Comparison of ENCODE assay signal across 36 cellular contexts in genomic region chr19:23766951-23767350, GRCh38.
"Had no signal": no experiment of that assay in that cellular context is flagged by ENCODE, and none has a peak within 500 bp of the region (broad histone marks: within the 10 kb centered on the region; RNA-seq: fewer than 3 reads in every experiment).

No MANE protein-coding gene starts in this region.

- H3K4me3 ChIP-seq: ascending aorta, cardiac muscle cell had no signal

- DNase-seq: activated B cell treated with CpG ODN at 0.5 μM for 24 hours; activated CD4-positive, alpha-beta memory T cell treated with anti-CD3 and anti-CD28 coated beads for 36 hours; activated CD4-positive, alpha-beta T cell treated with anti-CD3 and anti-CD28 coated beads for 4 hours; activated CD4-positive, alpha-beta T cell treated with anti-CD3 and anti-CD28 coated beads, Interleukin-2, amount 10 ng/mL, durations not matched to agents 24 days and 14 days; activated CD4-positive, alpha-beta T cell treated with anti-CD3 and anti-CD28 coated beads, Interleukin-2, amount 50 U/mL, for 1 hour; activated CD4-positive, alpha-beta T cell treated with anti-CD3 and anti-CD28 coated beads, Interleukin-2, amount 50 U/mL, for 4 hours; activated CD4-positive, CD25-positive, alpha-beta regulatory T cell treated with anti-CD3 and anti-CD28 coated beads, Interleukin-2, amount 50 U/mL, for 72 hours; activated CD8-positive, alpha-beta memory T cell treated with anti-CD3 and anti-CD28 coated beads, Interleukin-2, amount 50 U/mL, for 48 hours; activated CD8-positive, alpha-beta T cell treated with anti-CD3 and anti-CD28 coated beads, Interleukin-2, amount 10 ng/mL, durations not matched to agents 7 days and 5 days; activated effector memory CD4-positive, alpha-beta T cell treated with Interleukin-2 at 50 U/mL for 16 hours; activated gamma-delta T cell; activated naive CD4-positive, alpha-beta T cell treated with anti-CD3 and anti-CD28 coated beads, Interleukin-2, amount 10 ng/mL, durations not matched to agents 7 days and 5 days; activated naive CD4-positive, alpha-beta T cell treated with Interleukin-2 at 50 U/mL for 16 hours; activated naive CD8-positive, alpha-beta T cell treated with anti-CD3 and anti-CD28 coated beads, Interleukin-2, amount 10 ng/mL, durations not matched to agents 7 days and 5 days; activated naive CD8-positive, alpha-beta T cell treated with anti-CD3 and anti-CD28 coated beads, Interleukin-2, amount 50 U/mL, for 24 hours; activated T-cell treated with anti-CD3 and anti-CD28 coated beads, Interleukin-2, amount 50 U/mL, for 24 hours; activated T-cell treated with anti-CD3 and anti-CD28 coated beads, Interleukin-2, amount 50 U/mL, for 48 hours; amygdala; anterior cingulate cortex; caudate nucleus; cerebellar nuclear complex; T-helper 1 cell; T-helper 2 cell; T-helper 9 cell had no signal

- H3K27me3 ChIP-seq: ascending aorta, cardiac muscle cell had no signal

- ATAC-seq: activated CD8-positive, alpha-beta T cell treated with anti-CD3 and anti-CD28 coated beads, Interleukin-2, amount 10 ng/mL, durations not matched to agents 7 days and 5 days; activated naive CD8-positive, alpha-beta T cell treated with anti-CD3 and anti-CD28 coated beads, Interleukin-2, amount 50 U/mL, for 24 hours had no signal

- H3K9me3 ChIP-seq: ascending aorta had no signal

- H3K4me1 ChIP-seq: ascending aorta had no signal

- FAIRE-seq: bronchial epithelial cell, TTC549 had no signal

- H3K36me3 ChIP-seq: ascending aorta, cardiac muscle cell had no signal

- H3K9me3 Mint-ChIP-seq: activated B cell treated with CpG ODN at 0.5 μM for 24 hours; activated CD4-positive, alpha-beta memory T cell treated with anti-CD3 and anti-CD28 coated beads for 36 hours; activated naive CD4-positive, alpha-beta T cell treated with anti-CD3 and anti-CD28 coated beads, Interleukin-2, amount 50 U/mL, for 24 hours; activated naive CD8-positive, alpha-beta T cell treated with anti-CD3 and anti-CD28 coated beads, Interleukin-2, amount 50 U/mL, for 24 hours; central memory CD8-positive, alpha-beta T cell had no signal

- H3K27ac ChIP-seq: ascending aorta, cardiac muscle cell, VCaP had no signal

- H3K27ac Mint-ChIP-seq: activated B cell treated with CpG ODN at 0.5 μM for 24 hours; activated CD4-positive, alpha-beta memory T cell treated with anti-CD3 and anti-CD28 coated beads for 36 hours; activated CD4-positive, alpha-beta T cell treated with anti-CD3 and anti-CD28 coated beads, Interleukin-2, amount 10 ng/mL, durations not matched to agents 24 days and 14 days; activated CD8-positive, alpha-beta T cell treated with anti-CD3 and anti-CD28 coated beads, Interleukin-2, amount 10 ng/mL, durations not matched to agents 7 days and 5 days; activated naive CD4-positive, alpha-beta T cell treated with anti-CD3 and anti-CD28 coated beads, Interleukin-2, amount 10 ng/mL, durations not matched to agents 7 days and 5 days; activated naive CD4-positive, alpha-beta T cell treated with anti-CD3 and anti-CD28 coated beads, Interleukin-2, amount 50 U/mL, for 24 hours; activated naive CD8-positive, alpha-beta T cell; activated naive CD8-positive, alpha-beta T cell treated with anti-CD3 and anti-CD28 coated beads, Interleukin-2, amount 10 ng/mL, durations not matched to agents 7 days and 5 days; activated naive CD8-positive, alpha-beta T cell treated with anti-CD3 and anti-CD28 coated beads, Interleukin-2, amount 50 U/mL, for 24 hours; activated T-cell treated with anti-CD3 and anti-CD28 coated beads, Interleukin-2, amount 50 U/mL, for 24 hours; activated T-helper 2 cell treated with anti-CD3 and anti-CD28 coated beads, Interferon-gamma antibody, Interleukin-2, Interleukin-4, amounts not matched to agents 10 μg/mL and 5 μg/mL and 100 μg/mL, durations not matched to agents 14 hours and 24 hours and 36 hours; brain; T-helper 1 cell treated with Interleukin-12 subunit alpha and Interleukin-12 subunit beta and Interleukin-4 antibody, amounts not matched to agents 30 μg/mL and 1 μg/mL, for 36 hours; T-helper 2 cell treated with Interferon-gamma antibody and Interleukin-4, amounts not matched to agents 5 μg/mL and 100 μg/mL, for 36 hours had no signal

- H3K27me3 Mint-ChIP-seq: activated B cell treated with CpG ODN at 0.5 μM for 24 hours; activated CD4-positive, alpha-beta memory T cell treated with anti-CD3 and anti-CD28 coated beads for 36 hours; activated CD4-positive, alpha-beta T cell treated with anti-CD3 and anti-CD28 coated beads, Interleukin-2, amount 10 ng/mL, durations not matched to agents 24 days and 14 days; activated naive CD4-positive, alpha-beta T cell treated with anti-CD3 and anti-CD28 coated beads, Interleukin-2, amount 10 ng/mL, durations not matched to agents 7 days and 5 days; activated naive CD4-positive, alpha-beta T cell treated with anti-CD3 and anti-CD28 coated beads, Interleukin-2, amount 50 U/mL, for 24 hours; activated naive CD8-positive, alpha-beta T cell; activated naive CD8-positive, alpha-beta T cell treated with anti-CD3 and anti-CD28 coated beads, Interleukin-2, amount 10 ng/mL, durations not matched to agents 7 days and 5 days; activated naive CD8-positive, alpha-beta T cell treated with anti-CD3 and anti-CD28 coated beads, Interleukin-2, amount 50 U/mL, for 24 hours; activated T-cell treated with anti-CD3 and anti-CD28 coated beads, Interleukin-2, amount 50 U/mL, for 24 hours; central memory CD8-positive, alpha-beta T cell had no signal

- H3K4me3 Mint-ChIP-seq: activated B cell treated with CpG ODN at 0.5 μM for 24 hours; activated CD4-positive, alpha-beta memory T cell treated with anti-CD3 and anti-CD28 coated beads for 36 hours; activated CD4-positive, alpha-beta T cell treated with anti-CD3 and anti-CD28 coated beads, Interleukin-2, amount 10 ng/mL, durations not matched to agents 24 days and 14 days; activated CD8-positive, alpha-beta T cell treated with anti-CD3 and anti-CD28 coated beads, Interleukin-2, amount 10 ng/mL, durations not matched to agents 7 days and 5 days; activated naive CD4-positive, alpha-beta T cell treated with anti-CD3 and anti-CD28 coated beads, Interleukin-2, amount 10 ng/mL, durations not matched to agents 7 days and 5 days; activated naive CD4-positive, alpha-beta T cell treated with anti-CD3 and anti-CD28 coated beads, Interleukin-2, amount 50 U/mL, for 24 hours; activated naive CD8-positive, alpha-beta T cell; activated naive CD8-positive, alpha-beta T cell treated with anti-CD3 and anti-CD28 coated beads, Interleukin-2, amount 10 ng/mL, durations not matched to agents 7 days and 5 days; activated naive CD8-positive, alpha-beta T cell treated with anti-CD3 and anti-CD28 coated beads, Interleukin-2, amount 50 U/mL, for 24 hours; activated T-cell treated with anti-CD3 and anti-CD28 coated beads, Interleukin-2, amount 50 U/mL, for 24 hours; brain; central memory CD8-positive, alpha-beta T cell; T-helper 1 cell treated with Interleukin-12 subunit alpha and Interleukin-12 subunit beta and Interleukin-4 antibody, amounts not matched to agents 30 μg/mL and 1 μg/mL, for 36 hours; T-helper 2 cell treated with Interferon-gamma antibody and Interleukin-4, amounts not matched to agents 5 μg/mL and 100 μg/mL, for 36 hours had no signal
